In genomic region chr17:2713881-2714280, GRCh38 we compare ENCODE assay signal across 21 cellular contexts. TPM values are rescaled to one million over a fixed set of nuclear protein-coding genes. Genes with fewer than 3 reads are reported as not detected.
DNase-seq lines count a peak whose midpoint lies in the region; ATAC-seq, FAIRE-seq and TF ChIP-seq lines count a peak whose summit lies in the region.
"Had no signal": no experiment of that assay in that cellular context is flagged by ENCODE, and none has a peak within 500 bp of the region (broad histone marks: within the 10 kb centered on the region; RNA-seq: fewer than 3 reads in every experiment).

No MANE protein-coding gene starts in this region.

- TF ChIP-seq CTCF in osteoblast (IDR thresholded peaks at IDR 0.05; ENCODE audit: extremely low read depth, low read depth, low read length), result no peak

- H3K4me2 ChIP-seq in osteoblast (ENCODE audit: insufficient read depth, low read length), result no peak overlapping the region

- H3K4me1 Mint-ChIP-seq in T-helper 2 cell treated with Interferon-gamma antibody and Interleukin-4, amounts not matched to agents 5 μg/mL and 100 μg/mL, for 36 hours (ENCODE audit: low read depth), result peaks cover 26% of the 10 kb centered on the region

- H3K36me3 ChIP-seq in osteoblast (ENCODE audit: insufficient read depth, low read length), result no peaks in the 10 kb centered on the region
- H3K36me3 ChIP-seq: BLaER1, Peyer's patch had no signal

- H3K4me1 ChIP-seq in osteoblast (ENCODE audit: insufficient read depth, low read length), result peaks cover 26% of the 10 kb centered on the region

- no peaks in the 10 kb centered on the region for H3K27me3 Mint-ChIP-seq in T-helper 2 cell treated with Interferon-gamma antibody and Interleukin-4, amounts not matched to agents 5 μg/mL and 100 μg/mL, for 36 hours (ENCODE audit: low read depth)

- H4K20me1 ChIP-seq in osteoblast (ENCODE audit: insufficient read depth, low read length), result peaks cover 21% of the 10 kb centered on the region

- no peak for ATAC-seq in HG03280 (IDR thresholded peaks at IDR 0.05; ENCODE audit: unreplicated experiment)

- H3K27ac ChIP-seq in osteoblast (ENCODE audit: low read depth, low read length), result no peak overlapping the region
- H3K27ac ChIP-seq: BLaER1, Peyer's patch had no signal

- no peaks in the 10 kb centered on the region for H3K9me3 Mint-ChIP-seq in T-helper 2 cell treated with Interferon-gamma antibody and Interleukin-4, amounts not matched to agents 5 μg/mL and 100 μg/mL, for 36 hours
- H3K9me3 Mint-ChIP-seq: HFFc6 had no signal

- H2AFZ ChIP-seq in osteoblast (ENCODE audit: low read length), result no peak overlapping the region

- peaks cover 5% of the 10 kb centered on the region for H3K36me3 Mint-ChIP-seq in T-helper 2 cell treated with Interferon-gamma antibody and Interleukin-4, amounts not matched to agents 5 μg/mL and 100 μg/mL, for 36 hours (ENCODE audit: low read depth)

- in situ Hi-C loops in G401 (cut with HindIII; ENCODE audit: low sequenced_read_pairs), result no loop called here

- no peaks in the 10 kb centered on the region for H3K9me3 ChIP-seq in osteoblast (ENCODE audit: low read depth, low read length)
- H3K9me3 ChIP-seq: BLaER1, Peyer's patch had no signal

- H3K4me3 Mint-ChIP-seq in T-helper 2 cell treated with Interferon-gamma antibody and Interleukin-4, amounts not matched to agents 5 μg/mL and 100 μg/mL, for 36 hours, result peak overlapping the region; percentile 30
- H3K4me3 Mint-ChIP-seq: HFFc6 had no signal

- DNase-seq in T-helper 2 cell treated with Interferon-gamma antibody and Interleukin-4, amounts not matched to agents 5 μg/mL and 100 μg/mL, for 36 hours (ENCODE audit: low spot score), result no peak
- DNase-seq in T-helper 2 cell (no peak), G401 (ENCODE audit: low spot score) (peak; percentile 82), cerebellar cortex (ENCODE audit: low spot score) (peak; percentile 79), osteoblast (ENCODE audit: insufficient read length, low spot score, missing footprints) (peak; percentile 47), SKM-1 treated with dmso at 0.1 percent for 144 hours (lab: John Stamatoyannopoulos, UW; ENCODE audit: unreplicated experiment) (no peak), urothelium cell line (ENCODE audit: low spot score) (no peak)
- DNase-seq: HFFc6, KG1, NCI-H1436 treated with DMSO at 0.1 percent for 48 hours, NCI-H2081, NCI-H524, Peyer's patch, SHP77 treated with DMSO at 0.1 percent for 48 hours had no signal

- H3K79me2 ChIP-seq in osteoblast (ENCODE audit: insufficient read depth, low read length), result peaks cover 27% of the 10 kb centered on the region

- no peak overlapping the region for H3K4me3 ChIP-seq in osteoblast (ENCODE audit: insufficient read depth, low read length)
- H3K4me3 ChIP-seq: BLaER1, Peyer's patch had no signal

- H3K27ac Mint-ChIP-seq in T-helper 2 cell treated with Interferon-gamma antibody and Interleukin-4, amounts not matched to agents 5 μg/mL and 100 μg/mL, for 36 hours, result no peak overlapping the region
- H3K27ac Mint-ChIP-seq: HFFc6 had no signal

- FAIRE-seq in urothelium cell line (lab: Jason Lieb, UNC), result no peak
- FAIRE-seq: GM12892, H54 had no signal

- H3K27me3 ChIP-seq in osteoblast (ENCODE audit: insufficient read depth, low read length), result no peaks in the 10 kb centered on the region
- H3K27me3 ChIP-seq: BLaER1, Peyer's patch had no signal

RNA-seq across cellular contexts. Expression of gene CLUH, which starts 2.3 kb away (rescaled TPM):
- 54.1 and 58.1 TPM in 2 replicates for total RNA-seq in G401 (2014; rRNA removed; shearing (Covaris generic))
- 36.2 and 41.6 TPM in 2 replicates for total RNA-seq in osteoblast

RNA-seq across cellular contexts. Expression of gene CCDC92B, which starts 35.6 kb away (rescaled TPM):
- 0.06 and 0.31 TPM in 2 replicates for total RNA-seq in G401 (2014; rRNA removed; shearing (Covaris generic))
- total RNA-seq in osteoblast, result not detected in 2 replicates
- total RNA-seq: A172, Daoy, HFFc6, M059J had no signal

Comparison
In these comparisons a context has a peak if more than half of its experiments do, and no peak if none do; other contexts are left out.
1. DNase-seq: peak in G401 (single experiment), cerebellar cortex (single experiment) and osteoblast (single experiment); none in T-helper 2 cell treated with Interferon-gamma antibody and Interleukin-4, amounts not matched to agents 5 μg/mL and 100 μg/mL, for 36 hours (single experiment), T-helper 2 cell (0 of 5), SKM-1 treated with dmso at 0.1 percent for 144 hours (single experiment) and urothelium cell line (single experiment).